In the genomic region with DNA sequence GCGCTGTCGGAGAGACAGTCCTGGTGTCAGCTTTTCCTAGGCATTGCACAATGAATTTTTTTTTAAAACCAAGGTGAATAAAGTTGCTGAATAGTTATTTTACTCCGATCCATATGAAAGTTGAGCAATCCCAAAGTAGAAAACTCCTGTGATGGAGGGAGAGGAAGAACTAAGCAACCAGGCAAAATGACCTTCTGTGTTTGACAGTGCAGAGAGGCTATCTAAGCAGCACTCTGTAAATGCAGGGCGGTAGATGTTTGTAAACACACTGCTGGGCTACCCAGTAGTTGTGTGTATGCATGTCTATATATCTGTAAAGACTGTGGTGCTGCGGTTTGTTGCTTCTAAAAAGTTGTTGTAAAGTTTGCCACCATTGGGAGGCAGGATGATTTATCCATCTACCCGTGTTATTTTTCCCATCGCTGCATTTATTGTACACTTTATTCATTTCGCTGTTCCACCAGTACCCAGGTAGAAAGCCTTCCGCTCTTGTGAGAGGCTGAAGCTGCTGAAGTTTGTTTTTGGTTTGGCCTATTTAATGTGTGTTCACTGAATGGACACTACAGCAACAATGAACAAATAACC, we compare ENCODE assay signal across 8 cellular contexts. TPM values are rescaled to one million over a fixed set of nuclear protein-coding genes. Genes with fewer than 3 reads are reported as not detected.
DNase-seq lines count a peak whose midpoint lies in the region; ATAC-seq and TF ChIP-seq lines count a peak whose summit lies in the region.

No MANE protein-coding gene starts in this region.

- H3K27me3 ChIP-seq in iPS-15b (ENCODE audit: control insufficient read depth, insufficient read depth, low read length) (no peaks in the 10 kb centered on the region), gastrocnemius medialis (no peaks in the 10 kb centered on the region)

- TF ChIP-seq POLR2A in gastrocnemius medialis (IDR thresholded peaks at IDR 0.05): no peak

- H3K36me3 ChIP-seq in iPS-15b (ENCODE audit: control insufficient read depth, insufficient read depth, low read length) (no peaks in the 10 kb centered on the region), gastrocnemius medialis (no peaks in the 10 kb centered on the region)

- H3K4me1 ChIP-seq in iPS-15b (ENCODE audit: control insufficient read depth, insufficient read depth, low read length) (peaks cover 16% of the 10 kb centered on the region), gastrocnemius medialis (peaks cover 42 to 46% of the 10 kb centered on the region in 2 donors)

- peak overlapping the region; percentile 89 for H3K4me3 ChIP-seq in iPS-15b (ENCODE audit: low read depth, low read length)
- peak overlapping the region; percentile 92 to 96 (median 92) for H3K4me3 ChIP-seq in gastrocnemius medialis

- TF ChIP-seq CTCF in gastrocnemius medialis (IDR thresholded peaks at IDR 0.05 in 4 of 5, conservative IDR thresholded peaks at IDR 0.05 in 1 of 5): no peak

- H3K27ac ChIP-seq in angular gyrus (ENCODE audit: low read depth, low read length) (peak overlapping the region; percentile 55), gastrocnemius medialis (peak overlapping the region; percentile 84 to 97 (median 92))

- in situ Hi-C loops in gastrocnemius medialis (cut with MboI; ENCODE audit: low sequenced_read_pairs in 4 of 4): loop anchor here in 1 of 4 donors (10.0 kb wide), 1 partner anchor 214 kb away; no protein-coding TSS in a partner anchor

- peak; percentile 5 to 10 for DNase-seq in activated CD4-positive, alpha-beta T cell treated with anti-CD3 and anti-CD28 coated beads for 4 hours
- DNase-seq in activated CD4-positive, alpha-beta T cell treated with anti-CD3 and anti-CD28 coated beads, Interleukin-2, amount 50 U/mL, for 1 hour: no peak
- DNase-seq in NCI-H345 (lab: John Stamatoyannopoulos, UW): peak; percentile 58
- DNase-seq in gastrocnemius medialis: no peak
- no peak for DNase-seq in NCI-H2227 (lab: John Stamatoyannopoulos, UW; ENCODE audit: unreplicated experiment)

- ATAC-seq in gastrocnemius medialis (no peak), GM21528 (IDR thresholded peaks at IDR 0.05; ENCODE audit: low FRiP score, unreplicated experiment) (no peak)

- H3K9ac ChIP-seq in iPS-15b (ENCODE audit: low read depth, low read length): no peak overlapping the region

- intact Hi-C loops in gastrocnemius medialis (cut with DNase I; ENCODE audit: low total_unique reads): loop anchor here (10.0 kb wide), 1 partner anchor 476 kb away; the partner anchor contains the start of gene SMIM10L1

- H3K9me3 ChIP-seq in iPS-15b (ENCODE audit: control insufficient read depth, insufficient read depth, low read length): no peaks in the 10 kb centered on the region
- H3K9me3 ChIP-seq in gastrocnemius medialis: no peaks in the 10 kb centered on the region

RNA-seq across cellular contexts. Expression of gene ETV6, which starts 1.3 kb away (rescaled TPM):
- 1 to 10 TPM; 2.8 to 5.9 (median 3.3) TPM for total RNA-seq in gastrocnemius medialis

Comparison
In these comparisons a context has a peak if more than half of its experiments do, and no peak if none do; other contexts are left out.
1. DNase-seq: peak in activated CD4-positive, alpha-beta T cell treated with anti-CD3 and anti-CD28 coated beads for 4 hours (2 of 2) and NCI-H345 (single experiment); none in activated CD4-positive, alpha-beta T cell treated with anti-CD3 and anti-CD28 coated beads, Interleukin-2, amount 50 U/mL, for 1 hour (single experiment), gastrocnemius medialis (0 of 2) and NCI-H2227 (single experiment).